Comparison of ENCODE assay signal across 26 cellular contexts in the genomic region with DNA sequence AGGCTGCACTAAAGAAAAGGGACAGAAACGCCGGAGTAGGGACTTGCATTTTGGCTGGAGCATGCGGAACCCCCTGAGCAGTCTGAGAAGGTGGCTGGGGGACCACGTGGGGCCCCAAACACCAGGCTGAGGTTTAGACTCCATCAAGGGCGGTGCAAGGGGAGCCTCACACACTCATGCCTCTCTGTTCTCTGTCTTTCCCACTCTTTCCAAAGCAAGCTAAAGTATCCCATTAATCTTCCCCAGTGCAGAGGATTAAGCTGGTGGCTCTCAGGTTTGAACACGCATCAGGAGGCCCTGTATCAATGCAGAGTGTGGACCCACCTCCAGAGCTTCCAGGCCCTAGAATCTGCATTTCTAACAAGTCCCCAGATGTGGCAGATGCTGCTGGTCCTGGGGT. TPM values are rescaled to one million over a fixed set of nuclear protein-coding genes. Genes with fewer than 3 reads are reported as not detected.
"Had no signal": no experiment of that assay in that cellular context is flagged by ENCODE, and none has a peak within 500 bp of the region (broad histone marks: within the 10 kb centered on the region; RNA-seq: fewer than 3 reads in every experiment).

No MANE protein-coding gene starts in this region.

- FAIRE-seq: colon had no signal

- H3K4me3 ChIP-seq: cardiac muscle cell had no signal

- H3K27ac ChIP-seq: brain microvascular endothelial cell had no signal

- H3K27me3 ChIP-seq: cardiac muscle cell had no signal

- DNase-seq: activated B cell treated with CpG ODN at 0.5 μM for 24 hours; activated CD4-positive, alpha-beta memory T cell treated with anti-CD3 and anti-CD28 coated beads, Interleukin-2, amount 10 ng/mL, durations not matched to agents 7 days and 5 days; activated CD4-positive, alpha-beta T cell treated with anti-CD3 and anti-CD28 coated beads for 1 hour; activated CD4-positive, alpha-beta T cell treated with anti-CD3 and anti-CD28 coated beads, Interleukin-2, amount 10 ng/mL, durations not matched to agents 24 days and 14 days; activated naive CD8-positive, alpha-beta T cell treated with anti-CD3 and anti-CD28 coated beads for 36 hours; activated T-cell treated with anti-CD3 and anti-CD28 coated beads, Interleukin-2, amount 50 U/mL, for 72 hours; brain microvascular endothelial cell; cerebellar nuclear complex; KBM-7; NCI-H1092; NCI-H1417; NCI-H1930; NCI-H2171; NCI-H226; NCI-H526; PC-3; SHP77 treated with DMSO at 0.1 percent for 48 hours; T-helper 9 cell had no signal

- H3K36me3 ChIP-seq: brain microvascular endothelial cell, cardiac muscle cell had no signal

RNA-seq across cellular contexts. Expression of gene CCDC197, which starts 13.5 kb away (rescaled TPM):
- total RNA-seq: activated B cell treated with CpG ODN at 0.5 μM for 24 hours; activated CD4-positive, alpha-beta T cell treated with anti-CD3 and anti-CD28 coated beads, Interleukin-2, amount 10 ng/mL, durations not matched to agents 24 days and 14 days; activated CD8-positive, alpha-beta memory T cell treated with anti-CD3 and anti-CD28 coated beads for 36 hours; activated naive CD8-positive, alpha-beta T cell treated with anti-CD3 and anti-CD28 coated beads for 36 hours; cardiac muscle cell; LHCN-M2; M059J; NCI-H460; PC-3; SK-MEL-5 had no signal
- polyA plus RNA-seq: adipose tissue, cardiac muscle cell had no signal

RNA-seq across cellular contexts. Expression of gene OTUB2, which starts 15.5 kb away (rescaled TPM):
- total RNA-seq: activated B cell treated with CpG ODN at 0.5 μM for 24 hours had no signal

RNA-seq across cellular contexts. Expression of gene ASB2, which starts 34.3 kb away (rescaled TPM):
- total RNA-seq: M059J, NCI-H460 had no signal
